In genomic region chr17:1478418-1478817, GRCh38 we compare ENCODE assay signal across 2 cellular contexts.
TF ChIP-seq lines count a peak whose summit lies in the region.

No MANE protein-coding gene starts in this region.

TF ChIP-seq in HEK293, 187 proteins besides CTCF, POLR2A, EP300 and RAD21:
- no peak for TF ChIP-seq WT1 (tag by site-specific recombination; IDR thresholded peaks at IDR 0.05)
- no peak for TF ChIP-seq ZNF660 (tag by site-specific recombination; IDR thresholded peaks at IDR 0.05)
- TF ChIP-seq SCRT2 (tag by site-specific recombination; IDR thresholded peaks at IDR 0.05) = peak; percentile 91
- no peak for TF ChIP-seq BCL6B (tag by site-specific recombination; IDR thresholded peaks at IDR 0.05)
- TF ChIP-seq SCRT1 (tag by site-specific recombination; IDR thresholded peaks at IDR 0.05; ENCODE audit: borderline replicate concordance) = peak; percentile 76; the same call in 1 of the 2 replicates
- no peak for TF ChIP-seq ZNF626 (tag by site-specific recombination; IDR thresholded peaks at IDR 0.05)
TF ChIP-seq in HEK293: peak in this region for 2.

TF ChIP-seq in K562, 482 proteins besides CTCF, POLR2A, EP300 and RAD21:
- TF ChIP-seq HOXB6 (CRISPR knock-in tag; IDR thresholded peaks at IDR 0.05; ENCODE audit: borderline replicate concordance) (no peak), POLR2G (IDR thresholded peaks at IDR 0.05; ENCODE audit: low read depth, low read length) (peak; percentile 32; the same call in 1 of the 2 replicates)
